8 cellular contexts compared by ENCODE assay signal in the genomic region with DNA sequence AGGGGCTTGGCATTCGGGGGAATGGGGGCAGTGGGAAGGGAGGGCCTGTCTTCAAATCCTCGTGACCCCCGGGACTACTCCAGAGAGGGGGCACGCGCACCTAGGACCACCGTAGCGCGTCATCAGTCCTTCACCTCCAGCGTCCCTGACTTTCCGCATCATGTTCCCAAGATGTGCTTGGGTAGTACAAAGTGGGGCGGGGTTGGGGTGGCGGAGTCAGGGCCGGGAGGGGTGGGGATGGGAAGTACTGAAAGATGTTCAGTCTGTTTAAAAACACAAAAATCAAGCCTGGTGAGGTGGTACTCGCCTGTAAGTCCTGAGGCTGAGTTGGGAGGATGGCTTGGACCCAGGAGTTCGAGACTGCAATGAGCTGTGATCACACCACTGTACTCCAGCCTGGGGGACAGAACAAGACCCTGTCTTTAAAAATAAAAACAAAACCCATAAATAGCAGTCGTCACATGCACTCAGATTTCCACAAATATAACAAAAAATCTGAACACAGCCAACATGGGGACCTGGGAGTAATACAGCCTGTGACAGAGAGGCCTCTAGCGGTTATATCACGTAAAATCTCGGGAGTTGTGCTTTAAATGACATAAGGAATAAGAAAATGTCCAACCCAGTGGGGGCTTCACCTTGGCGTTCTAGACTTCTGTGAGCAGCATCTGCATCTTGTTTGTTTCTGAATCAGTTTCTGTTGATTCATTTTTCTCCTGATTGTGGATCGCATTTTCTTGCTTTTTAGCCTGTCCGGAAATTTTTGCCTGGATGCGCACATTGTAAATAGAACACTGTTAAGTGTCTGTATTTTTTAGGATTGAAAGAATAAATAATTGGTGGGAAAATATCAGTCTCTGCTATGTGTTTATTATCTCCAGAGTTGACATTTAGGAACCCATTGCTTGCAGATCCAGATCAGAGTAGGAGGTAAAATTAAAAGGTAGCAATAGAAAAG.
DNase-seq lines count a peak whose midpoint lies in the region; ATAC-seq, FAIRE-seq and TF ChIP-seq lines count a peak whose summit lies in the region.

No MANE protein-coding gene starts in this region.

- CTCF ChIA-PET in activated naive CD4-positive, alpha-beta T cell treated with anti-CD3 and anti-CD28 coated beads, Interleukin-2, amount 10 ng/mL, durations not matched to agents 7 days and 5 days (lab: Charles Lee), result interaction anchor here (0.6 to 3.3 kb wide), 10 partner anchors 11 to 319 kb away, joined by 3 to 12 read pairs (median 3); a partner anchor contains a TSS

- peaks cover 78% of the 10 kb centered on the region for H3K27me3 ChIP-seq in neutrophil

- DNase-seq in D721Med (ENCODE audit: insufficient read length, low spot score), result no peak
- peak; percentile 62 for DNase-seq in NCI-H82 treated with DMSO at 0.1 percent for 48 hours (lab: John Stamatoyannopoulos, UW; ENCODE audit: unreplicated experiment)
- DNase-seq in activated naive CD4-positive, alpha-beta T cell treated with anti-CD3 and anti-CD28 coated beads, Interleukin-2, amount 10 ng/mL, durations not matched to agents 7 days and 5 days, result peak; percentile 45
- peak; percentile 57 for DNase-seq in germinal center (ENCODE audit: low spot score)

- no peaks in the 10 kb centered on the region for H3K9me3 Mint-ChIP-seq in activated naive CD4-positive, alpha-beta T cell treated with anti-CD3 and anti-CD28 coated beads, Interleukin-2, amount 10 ng/mL, durations not matched to agents 7 days and 5 days

- peaks cover 45% of the 10 kb centered on the region for H3K27me3 Mint-ChIP-seq in activated naive CD4-positive, alpha-beta T cell treated with anti-CD3 and anti-CD28 coated beads, Interleukin-2, amount 10 ng/mL, durations not matched to agents 7 days and 5 days

- no peak for FAIRE-seq in D721Med (lab: Jason Lieb, UNC)

- no peaks in the 10 kb centered on the region for H3K9me3 ChIP-seq in neutrophil

- H3K4me1 ChIP-seq in neutrophil (ENCODE audit: control insufficient read depth in 1 of 2, insufficient read depth in 1 of 2, low read depth in 1 of 2, low read length in 1 of 2), result peaks cover 20 to 21% of the 10 kb centered on the region in 2 experiments

- ATAC-seq in HG03280 (IDR thresholded peaks at IDR 0.05; ENCODE audit: unreplicated experiment) (peak; percentile 33), HG02852 (IDR thresholded peaks at IDR 0.05; ENCODE audit: unreplicated experiment) (no peak), HG03378 (IDR thresholded peaks at IDR 0.05; ENCODE audit: unreplicated experiment) (no peak)

- H3K36me3 ChIP-seq in neutrophil, result no peaks in the 10 kb centered on the region

- peak overlapping the region; percentile 74 for H3K27ac Mint-ChIP-seq in activated naive CD4-positive, alpha-beta T cell treated with anti-CD3 and anti-CD28 coated beads, Interleukin-2, amount 10 ng/mL, durations not matched to agents 7 days and 5 days

- no peaks in the 10 kb centered on the region for H3K36me3 Mint-ChIP-seq in activated naive CD4-positive, alpha-beta T cell treated with anti-CD3 and anti-CD28 coated beads, Interleukin-2, amount 10 ng/mL, durations not matched to agents 7 days and 5 days

- H3K4me3 ChIP-seq in neutrophil (ENCODE audit: low read depth in 1 of 2, low read length in 1 of 2), result peak overlapping the region; percentile 55 to 59

- TF ChIP-seq CTCF in D721Med (IDR thresholded peaks at IDR 0.05; ENCODE audit: insufficient read depth, missing control alignments) (peak; percentile 75), neutrophil (IDR thresholded peaks at IDR 0.05) (no peak)

- no peak overlapping the region for H3K27ac ChIP-seq in neutrophil

- peaks cover 17% of the 10 kb centered on the region for H3K4me1 Mint-ChIP-seq in activated naive CD4-positive, alpha-beta T cell treated with anti-CD3 and anti-CD28 coated beads, Interleukin-2, amount 10 ng/mL, durations not matched to agents 7 days and 5 days

- peak overlapping the region; percentile 53 for H3K4me3 Mint-ChIP-seq in activated naive CD4-positive, alpha-beta T cell treated with anti-CD3 and anti-CD28 coated beads, Interleukin-2, amount 10 ng/mL, durations not matched to agents 7 days and 5 days
